8 cellular contexts compared by ENCODE assay signal in genomic region chr4:186724861-186725419, GRCh38. TPM values are rescaled to one million over a fixed set of nuclear protein-coding genes. Genes with fewer than 3 reads are reported as not detected.
DNase-seq lines count a peak whose midpoint lies in the region; ATAC-seq and TF ChIP-seq lines count a peak whose summit lies in the region.

No MANE protein-coding gene starts in this region.

- H3K27me3 ChIP-seq in kidney epithelial cell (ENCODE audit: control insufficient read depth, insufficient read depth, low read length) (no peaks in the 10 kb centered on the region), tibial artery (no peaks in the 10 kb centered on the region)

- no peaks in the 10 kb centered on the region for H4K20me1 ChIP-seq in OCI-LY7 (ENCODE audit: insufficient read depth, low read length)

- no peaks in the 10 kb centered on the region for H3K9me2 ChIP-seq in OCI-LY7 (ENCODE audit: insufficient read depth, low read length)

- peak overlapping the region; percentile 98 for H3K4me3 ChIP-seq in kidney epithelial cell (ENCODE audit: low read depth, low read length)
- peak overlapping the region; percentile 74 to 91 for H3K4me3 ChIP-seq in tibial artery
- H3K4me3 ChIP-seq in OCI-LY7 (ENCODE audit: low read depth, low read length, poor library complexity, severe bottlenecking): no peak overlapping the region

- H3K27ac Mint-ChIP-seq in activated CD8-positive, alpha-beta T cell treated with anti-CD3 and anti-CD28 coated beads, Interleukin-2, amount 10 ng/mL, durations not matched to agents 7 days and 5 days: peak overlapping the region; percentile 55
- no peak overlapping the region for H3K27ac Mint-ChIP-seq in activated CD8-positive, alpha-beta T cell treated with anti-CD3 and anti-CD28 coated beads for 36 hours
- H3K27ac Mint-ChIP-seq in WTC11: peak overlapping the region; percentile 96

- no peaks in the 10 kb centered on the region for H3K9me3 Mint-ChIP-seq in activated CD8-positive, alpha-beta T cell treated with anti-CD3 and anti-CD28 coated beads, Interleukin-2, amount 10 ng/mL, durations not matched to agents 7 days and 5 days (ENCODE audit: insufficient read depth)
- no peaks in the 10 kb centered on the region for H3K9me3 Mint-ChIP-seq in activated CD8-positive, alpha-beta T cell treated with anti-CD3 and anti-CD28 coated beads for 36 hours
- no peaks in the 10 kb centered on the region for H3K9me3 Mint-ChIP-seq in WTC11

- H3K27ac ChIP-seq in tibial artery: peak overlapping the region; percentile 91 to 94
- no peak overlapping the region for H3K27ac ChIP-seq in OCI-LY7 (ENCODE audit: low read depth, low read length, poor library complexity, severe bottlenecking)

- intact Hi-C loops in activated CD8-positive, alpha-beta T cell treated with anti-CD3 and anti-CD28 coated beads for 36 hours (cut with micrococcal nuclease): no loop called here
- intact Hi-C loops in tibial artery (cut with DNase I; ENCODE audit: low total_unique reads): loop anchor here (5.0 kb wide), 1 partner anchor 58 kb away; no protein-coding TSS in a partner anchor
- intact Hi-C loops in OCI-LY7 (cut with micrococcal nuclease; ENCODE audit: unreplicated experiment): no loop called here

- H3K4me3 Mint-ChIP-seq in activated CD8-positive, alpha-beta T cell treated with anti-CD3 and anti-CD28 coated beads, Interleukin-2, amount 10 ng/mL, durations not matched to agents 7 days and 5 days: peak overlapping the region; percentile 46
- no peak overlapping the region for H3K4me3 Mint-ChIP-seq in activated CD8-positive, alpha-beta T cell treated with anti-CD3 and anti-CD28 coated beads for 36 hours
- peak overlapping the region; percentile 95 for H3K4me3 Mint-ChIP-seq in WTC11

- peaks cover 42% of the 10 kb centered on the region for H3K27me3 Mint-ChIP-seq in activated CD8-positive, alpha-beta T cell treated with anti-CD3 and anti-CD28 coated beads, Interleukin-2, amount 10 ng/mL, durations not matched to agents 7 days and 5 days (ENCODE audit: low read depth)
- peaks cover 59% of the 10 kb centered on the region for H3K27me3 Mint-ChIP-seq in activated CD8-positive, alpha-beta T cell treated with anti-CD3 and anti-CD28 coated beads for 36 hours
- peaks cover 17% of the 10 kb centered on the region for H3K27me3 Mint-ChIP-seq in WTC11 (ENCODE audit: low read depth)

- CTCF ChIA-PET in activated CD8-positive, alpha-beta T cell treated with anti-CD3 and anti-CD28 coated beads, Interleukin-2, amount 10 ng/mL, durations not matched to agents 7 days and 5 days (lab: Charles Lee): no interaction called here
- CTCF ChIA-PET in activated CD8-positive, alpha-beta T cell treated with anti-CD3 and anti-CD28 coated beads for 36 hours (lab: Charles Lee): interaction anchor here (1.3 kb wide), 1 partner anchor 138 kb away, joined by 3 read pairs; no protein-coding TSS in a partner anchor
- CTCF ChIA-PET in WTC11 (lab: Charles Lee): interaction anchor here (0.5 kb wide), 1 partner anchor 29 kb away, joined by 6 read pairs; no protein-coding TSS in a partner anchor
- CTCF ChIA-PET in OCI-LY7 (lab: Charles Lee; ENCODE audit: unreplicated experiment): no interaction called here

- H3K36me3 Mint-ChIP-seq in activated CD8-positive, alpha-beta T cell treated with anti-CD3 and anti-CD28 coated beads, Interleukin-2, amount 10 ng/mL, durations not matched to agents 7 days and 5 days (ENCODE audit: low read depth): peaks cover 10% of the 10 kb centered on the region
- H3K36me3 Mint-ChIP-seq in activated CD8-positive, alpha-beta T cell treated with anti-CD3 and anti-CD28 coated beads for 36 hours (ENCODE audit: low read depth): no peaks in the 10 kb centered on the region
- H3K36me3 Mint-ChIP-seq in WTC11: peaks cover 2% of the 10 kb centered on the region; the same call in 1 of the 2 replicates

- H3K9me3 ChIP-seq in tibial artery (peaks cover 0 to 5% (median 0%) of the 10 kb centered on the region in 3 donors), OCI-LY7 (ENCODE audit: low read length) (no peaks in the 10 kb centered on the region)

- no peak for ATAC-seq in activated CD8-positive, alpha-beta T cell treated with anti-CD3 and anti-CD28 coated beads, Interleukin-2, amount 10 ng/mL, durations not matched to agents 7 days and 5 days
- ATAC-seq in activated CD8-positive, alpha-beta T cell treated with anti-CD3 and anti-CD28 coated beads for 36 hours: no peak
- ATAC-seq in WTC11: no peak
- no peak for ATAC-seq in GM19455 (IDR thresholded peaks at IDR 0.05; ENCODE audit: unreplicated experiment)
- ATAC-seq in stimulated activated naive CD8-positive, alpha-beta T cell treated with anti-CD3 and anti-CD28 coated beads, Interleukin-15, Interleukin-2, amounts not matched to agents 100 U/mL and 50 U/mL, for 24 hours: no peak

- DNase-seq in activated CD8-positive, alpha-beta T cell treated with anti-CD3 and anti-CD28 coated beads, Interleukin-2, amount 10 ng/mL, durations not matched to agents 7 days and 5 days: no peak
- DNase-seq in activated CD8-positive, alpha-beta T cell treated with anti-CD3 and anti-CD28 coated beads for 36 hours: no peak
- DNase-seq in WTC11 (ENCODE audit: low spot score): no peak
- DNase-seq in kidney epithelial cell (ENCODE audit: low read depth): no peak
- DNase-seq in tibial artery: no peak
- DNase-seq in OCI-LY7 (ENCODE audit: low spot score): no peak
- no peak for DNase-seq in stimulated activated naive CD8-positive, alpha-beta T cell treated with anti-CD3 and anti-CD28 coated beads, Interleukin-15, Interleukin-2, amounts not matched to agents 100 U/mL and 50 U/mL, for 24 hours

- no peak overlapping the region for H2AFZ ChIP-seq in OCI-LY7 (ENCODE audit: low read length)

- H3K36me3 ChIP-seq in kidney epithelial cell (ENCODE audit: control insufficient read depth, insufficient read depth, low read length): no peaks in the 10 kb centered on the region
- H3K36me3 ChIP-seq in tibial artery: no peaks in the 10 kb centered on the region
- H3K36me3 ChIP-seq in OCI-LY7 (ENCODE audit: insufficient read depth, low read length): no peaks in the 10 kb centered on the region

- H3K4me1 ChIP-seq in tibial artery (peaks cover 0 to 31% (median 4%) of the 10 kb centered on the region in 4 donors), OCI-LY7 (ENCODE audit: insufficient read depth, low read length, poor library complexity, severe bottlenecking) (no peaks in the 10 kb centered on the region)

- BruUV-seq in OCI-LY7 (replicated peaks; lab: Mats Ljungman, UMichigan): no TSS peak

- peaks cover 11% of the 10 kb centered on the region for H3K4me1 Mint-ChIP-seq in activated CD8-positive, alpha-beta T cell treated with anti-CD3 and anti-CD28 coated beads, Interleukin-2, amount 10 ng/mL, durations not matched to agents 7 days and 5 days (ENCODE audit: low read depth)
- peaks cover 14% of the 10 kb centered on the region for H3K4me1 Mint-ChIP-seq in activated CD8-positive, alpha-beta T cell treated with anti-CD3 and anti-CD28 coated beads for 36 hours (ENCODE audit: low read depth)
- peaks cover 33% of the 10 kb centered on the region for H3K4me1 Mint-ChIP-seq in WTC11

- no peaks in the 10 kb centered on the region for H3K79me2 ChIP-seq in OCI-LY7 (ENCODE audit: insufficient read depth, low read depth, low read length)

- POLR2A ChIA-PET in activated CD8-positive, alpha-beta T cell treated with anti-CD3 and anti-CD28 coated beads, Interleukin-2, amount 10 ng/mL, durations not matched to agents 7 days and 5 days (lab: Charles Lee): no interaction called here
- POLR2A ChIA-PET in activated CD8-positive, alpha-beta T cell treated with anti-CD3 and anti-CD28 coated beads for 36 hours (lab: Charles Lee): no interaction called here
- POLR2A ChIA-PET in WTC11 (lab: Charles Lee): interaction anchor here (1.7 kb wide), 1 partner anchor 459 kb away, joined by 6 read pairs; the partner anchor contains the start of gene F11
- POLR2A ChIA-PET in OCI-LY7 (lab: Charles Lee): no interaction called here

- TF ChIP-seq CTCF in activated CD8-positive, alpha-beta T cell treated with anti-CD3 and anti-CD28 coated beads for 36 hours (IDR thresholded peaks at IDR 0.05): no peak
- TF ChIP-seq CTCF in WTC11 (IDR thresholded peaks at IDR 0.05) (no peak), kidney epithelial cell (IDR thresholded peaks at IDR 0.05; ENCODE audit: insufficient read depth, low read length, poor library complexity, severe bottlenecking) (no peak), tibial artery (IDR thresholded peaks at IDR 0.05) (no peak), OCI-LY7 (conservative IDR thresholded peaks at IDR 0.05; ENCODE audit: low read length) (no peak)

- no peak overlapping the region for H3K4me2 ChIP-seq in OCI-LY7 (ENCODE audit: low read length)

TF ChIP-seq in WTC11, 78 proteins besides CTCF, POLR2A, EP300 and RAD21 (continues in another document):
- TF ChIP-seq RORB (CRISPR knock-in tag; IDR thresholded peaks at IDR 0.05) (no peak), JUN (CRISPR knock-in tag; IDR thresholded peaks at IDR 0.05) (no peak), ZNF425 (CRISPR knock-in tag; conservative IDR thresholded peaks at IDR 0.05) (no peak), KAT7 (CRISPR knock-in tag; IDR thresholded peaks at IDR 0.05; ENCODE audit: borderline replicate concordance) (no peak)

RNA-seq across cellular contexts. Expression of gene FAT1, which starts 1.3 kb away (rescaled TPM):
- not detected for total RNA-seq in activated CD8-positive, alpha-beta T cell treated with anti-CD3 and anti-CD28 coated beads, Interleukin-2, amount 10 ng/mL, durations not matched to agents 7 days and 5 days
- not detected for total RNA-seq in activated CD8-positive, alpha-beta T cell treated with anti-CD3 and anti-CD28 coated beads for 36 hours
- total RNA-seq in WTC11 (2021): 155 to 172 TPM (median 162 TPM) in 3 replicates
- 344 and 359 TPM in 2 replicates for total RNA-seq in kidney epithelial cell
- under 0.01 TPM in 2 replicates for total RNA-seq in OCI-LY7 (2014; rRNA removed; shearing (Covaris generic))
- total RNA-seq in OCI-LY7 (2022): 0.06 and 0.08 TPM in 2 replicates

Comparison
In these comparisons a context has a peak if more than half of its experiments do, and no peak if none do; other contexts are left out.
1. CTCF ChIA-PET loops: an anchor here in activated CD8-positive, alpha-beta T cell treated with anti-CD3 and anti-CD28 coated beads for 36 hours (1.3 kb wide) and WTC11 (0.5 kb wide); none called in activated CD8-positive, alpha-beta T cell treated with anti-CD3 and anti-CD28 coated beads, Interleukin-2, amount 10 ng/mL, durations not matched to agents 7 days and 5 days and OCI-LY7.
2. RNA of gene FAT1, which starts 1.3 kb away (total RNA-seq): 344 to 359 TPM in kidney epithelial cell and 155 to 172 TPM in WTC11; under 0.01 to 0.08 TPM in OCI-LY7, not detected in activated CD8-positive, alpha-beta T cell treated with anti-CD3 and anti-CD28 coated beads, Interleukin-2, amount 10 ng/mL, durations not matched to agents 7 days and 5 days and not detected in activated CD8-positive, alpha-beta T cell treated with anti-CD3 and anti-CD28 coated beads for 36 hours; every median in the first group is over 100 times any median in the second.